8 cellular contexts compared by ENCODE assay signal in genomic region chr21:42513985-42514882, GRCh38. TPM values are rescaled to one million over a fixed set of nuclear protein-coding genes. Genes with fewer than 3 reads are reported as not detected.
DNase-seq lines count a peak whose midpoint lies in the region; ATAC-seq and TF ChIP-seq lines count a peak whose summit lies in the region.

No MANE protein-coding gene starts in this region.

- H3K9me3 ChIP-seq in lower lobe of right lung = no peaks in the 10 kb centered on the region

- TF ChIP-seq CTCF in choroid plexus epithelial cell (conservative IDR thresholded peaks at IDR 0.05; ENCODE audit: low read depth, low read length) (no peak), lower lobe of right lung (IDR thresholded peaks at IDR 0.05) (no peak)

- H3K36me3 ChIP-seq in lower lobe of right lung = peaks cover 19% of the 10 kb centered on the region

- H3K27ac ChIP-seq in lower lobe of right lung = peak overlapping the region; percentile 88

- H3K4me3 ChIP-seq in Jurkat, Clone E6-1 (ENCODE audit: low read length) = peak overlapping the region; percentile 62
- H3K4me3 ChIP-seq in choroid plexus epithelial cell (ENCODE audit: low read depth, low read length) (peak overlapping the region; percentile 61), lower lobe of right lung (peak overlapping the region; percentile 85)

- no peaks in the 10 kb centered on the region for H3K27me3 ChIP-seq in lower lobe of right lung (ENCODE audit: low read depth)

- peak; percentile 80 for TF ChIP-seq POLR2A in GM19099 (IDR thresholded peaks at IDR 0.05; ENCODE audit: extremely low read depth, insufficient read length, low read depth)

- intact Hi-C loops in lower lobe of right lung (cut with DNase I) = no loop called here

- peak; percentile 73 to 82 for ATAC-seq in lower lobe of right lung
- ATAC-seq in GM21576 (IDR thresholded peaks at IDR 0.05; ENCODE audit: unreplicated experiment) = no peak

- peaks cover 34% of the 10 kb centered on the region for H3K4me1 ChIP-seq in lower lobe of right lung

- in situ Hi-C loops in ACHN (cut with HindIII; ENCODE audit: low pct_ligation_motif_present, low pct_unique_long_range_greater_than_20kb, low sequenced_read_pairs) = no loop called here

- DNase-seq in ACHN (peak; percentile 24), choroid plexus epithelial cell (ENCODE audit: low read depth) (no peak), lower lobe of right lung (peak; percentile 75)
- DNase-seq in Jurkat, Clone E6-1 (ENCODE audit: low read depth, low spot score) = no peak
- peak in 3 of 4 experiments; percentile 31 to 39 (median 32) for DNase-seq in activated CD4-positive, CD25-positive, alpha-beta regulatory T cell (lab: John Stamatoyannopoulos, UW)
- peak; percentile 41 to 52 for DNase-seq in stimulated activated CD8-positive, alpha-beta memory T cell treated with anti-CD3 and anti-CD28 coated beads, Interleukin-15, amount 100 ng/mL, for 48 hours (ENCODE audit: low read depth in 2 of 2)

RNA-seq across cellular contexts. Expression of gene SLC37A1, which starts 0.6 kb away (rescaled TPM):
- polyA plus RNA-seq in Jurkat, Clone E6-1 (2012; ENCODE audit: insufficient read depth, insufficient read length) = 13.1 TPM
- total RNA-seq in lower lobe of right lung = 28.9 TPM

RNA-seq across cellular contexts. Expression of gene RSPH1, which starts 18.2 kb away (rescaled TPM):
- not detected for polyA plus RNA-seq in Jurkat, Clone E6-1 (2012; ENCODE audit: insufficient read depth, insufficient read length)
- 18.1 TPM for total RNA-seq in lower lobe of right lung

Comparison
In these comparisons a context has a peak if more than half of its experiments do, and no peak if none do; other contexts are left out.
1. DNase-seq: peak in ACHN (single experiment), activated CD4-positive, CD25-positive, alpha-beta regulatory T cell (3 of 4), lower lobe of right lung (single experiment) and stimulated activated CD8-positive, alpha-beta memory T cell treated with anti-CD3 and anti-CD28 coated beads, Interleukin-15, amount 100 ng/mL, for 48 hours (2 of 2); none in Jurkat, Clone E6-1 (single experiment) and choroid plexus epithelial cell (single experiment).
2. Peak in every context shown above with its lines, with median percentiles within 50 percentile points of each other: H3K4me3 ChIP-seq.